ENCODE assay signal across 24 cellular contexts in the genomic region with DNA sequence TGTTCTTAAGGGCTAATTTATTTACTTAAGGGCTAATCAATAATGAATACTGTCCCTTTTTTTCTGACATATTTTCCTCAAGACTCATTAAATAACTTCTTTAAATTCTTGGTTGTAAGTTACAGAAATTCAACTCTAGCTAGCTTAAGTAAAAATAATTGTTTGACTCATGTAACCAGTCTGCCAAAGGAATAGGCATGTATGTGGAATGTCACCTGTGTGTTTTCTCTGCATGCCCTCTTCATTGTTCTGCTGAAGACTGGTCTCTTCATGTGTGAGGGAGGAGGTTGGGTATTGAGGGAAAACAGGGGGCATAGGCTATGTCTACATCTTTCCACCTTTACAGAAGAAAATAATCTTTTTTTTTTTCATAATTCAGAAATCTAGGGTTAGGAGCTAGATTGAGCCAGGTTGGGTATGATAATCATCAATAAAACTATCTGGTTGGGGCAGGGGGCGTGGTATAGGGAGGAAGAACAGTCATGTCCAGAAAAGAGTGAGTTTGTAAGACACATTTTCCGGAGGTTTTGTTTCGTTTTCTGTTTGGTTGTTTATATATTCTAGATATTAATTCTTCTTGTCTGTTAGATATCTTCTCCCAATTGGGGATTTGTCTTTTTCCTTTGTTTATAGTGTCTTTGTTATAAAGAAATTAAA. TPM values are rescaled to one million over a fixed set of nuclear protein-coding genes. Genes with fewer than 3 reads are reported as not detected.
DNase-seq lines count a peak whose midpoint lies in the region; ATAC-seq, FAIRE-seq and TF ChIP-seq lines count a peak whose summit lies in the region.
"Had no signal": no experiment of that assay in that cellular context is flagged by ENCODE, and none has a peak within 500 bp of the region (broad histone marks: within the 10 kb centered on the region; RNA-seq: fewer than 3 reads in every experiment).

No MANE protein-coding gene starts in this region.

- CTCF ChIA-PET in activated CD8-positive, alpha-beta memory T cell treated with anti-CD3 and anti-CD28 coated beads, Interleukin-2, amount 10 ng/mL, durations not matched to agents 7 days and 5 days (lab: Charles Lee): no interaction called here

- H3K27me3 ChIP-seq in CD4-positive, CD25-positive, alpha-beta regulatory T cell (ENCODE audit: control insufficient read depth, insufficient read depth, low read length): no peaks in the 10 kb centered on the region
- H3K27me3 ChIP-seq in lower lobe of right lung (ENCODE audit: low read depth) (no peaks in the 10 kb centered on the region), GM23248 (replicated peaks; ENCODE audit: insufficient read depth) (no peaks in the 10 kb centered on the region)
- H3K27me3 ChIP-seq: gastroesophageal sphincter, hepatocyte, neutrophil, SJCRH30 had no signal

- H3K4me1 ChIP-seq in CD4-positive, CD25-positive, alpha-beta regulatory T cell (ENCODE audit: control insufficient read depth, insufficient read depth, low read length, poor library complexity, severe bottlenecking): peaks cover 3% of the 10 kb centered on the region
- H3K4me1 ChIP-seq in lower lobe of right lung (no peaks in the 10 kb centered on the region), GM23248 (ENCODE audit: insufficient read depth) (0 out of 2 replicates have a peak, but pooled peaks cover 10% of the 10 kb centered on the region)
- H3K4me1 ChIP-seq: Caco-2, gastroesophageal sphincter, SJCRH30 had no signal

- peaks cover 6% of the 10 kb centered on the region; the same call in 1 of the 2 replicates for H3F3A ChIP-seq in GM23248 (ENCODE audit: insufficient read depth)

- intact Hi-C loops in lower lobe of right lung (cut with DNase I): no loop called here

- H3K79me2 ChIP-seq in GM23248 (ENCODE audit: insufficient read depth): no peaks in the 10 kb centered on the region

- H3K9ac ChIP-seq in GM23248: no peak overlapping the region

- ATAC-seq in activated CD8-positive, alpha-beta memory T cell treated with anti-CD3 and anti-CD28 coated beads, Interleukin-2, amount 10 ng/mL, durations not matched to agents 7 days and 5 days: peak; percentile 88
- no peak for ATAC-seq in CD4-positive, CD25-positive, alpha-beta regulatory T cell (ENCODE audit: low read depth in 2 of 2)
- ATAC-seq in lower lobe of right lung (no peak), GM18511 (IDR thresholded peaks at IDR 0.05; ENCODE audit: unreplicated experiment) (no peak)
- ATAC-seq: gastroesophageal sphincter, HCT116, K562, left lobe of liver had no signal

- no peaks in the 10 kb centered on the region for H3K27me3 Mint-ChIP-seq in activated CD8-positive, alpha-beta memory T cell treated with anti-CD3 and anti-CD28 coated beads, Interleukin-2, amount 10 ng/mL, durations not matched to agents 7 days and 5 days
- no peaks in the 10 kb centered on the region for H3K27me3 Mint-ChIP-seq in CD4-positive, CD25-positive, alpha-beta regulatory T cell
- H3K27me3 Mint-ChIP-seq: activated naive CD8-positive, alpha-beta T cell treated with anti-CD3 and anti-CD28 coated beads, Interleukin-2, amount 10 ng/mL, durations not matched to agents 7 days and 5 days; progenitor cell of endocrine pancreas had no signal

- no peaks in the 10 kb centered on the region for H4K20me1 ChIP-seq in GM23248 (ENCODE audit: insufficient read depth)

- peaks cover 46% of the 10 kb centered on the region for H3K36me3 Mint-ChIP-seq in activated CD8-positive, alpha-beta memory T cell treated with anti-CD3 and anti-CD28 coated beads, Interleukin-2, amount 10 ng/mL, durations not matched to agents 7 days and 5 days
- peaks cover 51% of the 10 kb centered on the region for H3K36me3 Mint-ChIP-seq in CD4-positive, CD25-positive, alpha-beta regulatory T cell

- peak; percentile 8 for FAIRE-seq in RCC 7860 (lab: Jason Lieb, UNC)
- FAIRE-seq: K562 had no signal

- H3K36me3 ChIP-seq in CD4-positive, CD25-positive, alpha-beta regulatory T cell (ENCODE audit: control insufficient read depth, insufficient read depth, low read length): peaks cover 20% of the 10 kb centered on the region
- H3K36me3 ChIP-seq in lower lobe of right lung (peaks cover 19% of the 10 kb centered on the region), GM23248 (ENCODE audit: low read depth) (0 out of 2 replicates have a peak, but pooled peaks cover 5% of the 10 kb centered on the region)

- no peak for TF ChIP-seq CTCF in lower lobe of right lung (IDR thresholded peaks at IDR 0.05)

- peak overlapping the region; percentile 62 for H3K27ac Mint-ChIP-seq in activated CD8-positive, alpha-beta memory T cell treated with anti-CD3 and anti-CD28 coated beads, Interleukin-2, amount 10 ng/mL, durations not matched to agents 7 days and 5 days
- H3K27ac Mint-ChIP-seq in CD4-positive, CD25-positive, alpha-beta regulatory T cell: peak overlapping the region in 2 of 3 donors; percentile 71 to 78
- H3K27ac Mint-ChIP-seq: activated naive CD8-positive, alpha-beta T cell treated with anti-CD3 and anti-CD28 coated beads, Interleukin-2, amount 10 ng/mL, durations not matched to agents 7 days and 5 days; progenitor cell of endocrine pancreas had no signal

- in situ Hi-C loops in GM23248 (cut with MboI): no loop called here

- no peak overlapping the region for H3K27ac ChIP-seq in CD4-positive, CD25-positive, alpha-beta regulatory T cell (ENCODE audit: insufficient read depth, low read length, poor library complexity, severe bottlenecking)
- H3K27ac ChIP-seq in lower lobe of right lung: no peak overlapping the region
- no peak overlapping the region for H3K27ac ChIP-seq in GM23248
- H3K27ac ChIP-seq: gastroesophageal sphincter, hepatocyte, neutrophil, SJCRH30 had no signal

- peaks cover 9% of the 10 kb centered on the region for H3K4me1 Mint-ChIP-seq in activated CD8-positive, alpha-beta memory T cell treated with anti-CD3 and anti-CD28 coated beads, Interleukin-2, amount 10 ng/mL, durations not matched to agents 7 days and 5 days
- H3K4me1 Mint-ChIP-seq in CD4-positive, CD25-positive, alpha-beta regulatory T cell: peaks cover 21 to 27% (median 26%) of the 10 kb centered on the region in 4 donors
- H3K4me1 Mint-ChIP-seq: activated naive CD8-positive, alpha-beta T cell treated with anti-CD3 and anti-CD28 coated beads, Interleukin-2, amount 10 ng/mL, durations not matched to agents 7 days and 5 days had no signal

- 94 to 100% methylated on average over 3 of the region's 3 CpGs for WGBS in GM23248 (ENCODE audit: low coverage in 1 of 2, low lambda C conversion rate in 2 of 2, missing lambda C conversion rate in 2 of 2), 2 experiments

- H2AFZ ChIP-seq in GM23248: no peak overlapping the region
- H2AFZ ChIP-seq: hepatocyte had no signal

- H3K9me3 Mint-ChIP-seq in activated CD8-positive, alpha-beta memory T cell treated with anti-CD3 and anti-CD28 coated beads, Interleukin-2, amount 10 ng/mL, durations not matched to agents 7 days and 5 days (ENCODE audit: low read depth): no peaks in the 10 kb centered on the region
- peaks cover 0 to 2% (median 0%) of the 10 kb centered on the region in 7 donors for H3K9me3 Mint-ChIP-seq in CD4-positive, CD25-positive, alpha-beta regulatory T cell

- H3K9me3 ChIP-seq in CD4-positive, CD25-positive, alpha-beta regulatory T cell (ENCODE audit: control insufficient read depth in 2 of 2, low read length in 2 of 2): no peaks in the 10 kb centered on the region
- no peaks in the 10 kb centered on the region for H3K9me3 ChIP-seq in lower lobe of right lung
- no peaks in the 10 kb centered on the region for H3K9me3 ChIP-seq in GM23248 (ENCODE audit: low read depth)
- H3K9me3 ChIP-seq: Caco-2, gastroesophageal sphincter, neutrophil, SJCRH30 had no signal

- H3K9me2 ChIP-seq in GM23248 (ENCODE audit: insufficient read depth): no peaks in the 10 kb centered on the region

- H3K4me2 ChIP-seq in GM23248 (ENCODE audit: unreplicated experiment): no peak overlapping the region
- H3K4me2 ChIP-seq: hepatocyte had no signal

- peak overlapping the region; percentile 49 for H3K4me3 ChIP-seq in CD4-positive, CD25-positive, alpha-beta regulatory T cell (ENCODE audit: low read depth, low read length)
- no peak overlapping the region for H3K4me3 ChIP-seq in lower lobe of right lung
- no peak overlapping the region for H3K4me3 ChIP-seq in GM23248
- H3K4me3 ChIP-seq: gastroesophageal sphincter, hepatocyte, K562, SJCRH30 had no signal

- peak; percentile 63 for DNase-seq in activated CD8-positive, alpha-beta memory T cell treated with anti-CD3 and anti-CD28 coated beads, Interleukin-2, amount 10 ng/mL, durations not matched to agents 7 days and 5 days
- no peak for DNase-seq in activated CD8-positive, alpha-beta memory T cell treated with anti-CD3 and anti-CD28 coated beads, Interleukin-2, amount 50 U/mL, for 48 hours
- DNase-seq in CD4-positive, CD25-positive, alpha-beta regulatory T cell: peak in 2 of 3 donors; percentile 17 to 32
- DNase-seq in RCC 7860 (ENCODE audit: low spot score): no peak
- peak; percentile 35 for DNase-seq in kidney glomerular epithelial cell (lab: John Stamatoyannopoulos, UW)
- DNase-seq in lower lobe of right lung: no peak
- no peak for DNase-seq in GM23248
- DNase-seq: activated CD8-positive, alpha-beta memory T cell treated with anti-CD3 and anti-CD28 coated beads for 24 hours; activated naive CD8-positive, alpha-beta T cell treated with anti-CD3 and anti-CD28 coated beads, Interleukin-2, amount 10 ng/mL, durations not matched to agents 7 days and 5 days; Caco-2; DMS79; GDM1; NCI-H1105 treated with DMSO at 0.1 percent for 48 hours; NCI-H2029; NCI-H2227 treated with DMSO at 0.1 percent for 48 hours; SJCRH30 had no signal

- H3K4me3 Mint-ChIP-seq in activated CD8-positive, alpha-beta memory T cell treated with anti-CD3 and anti-CD28 coated beads, Interleukin-2, amount 10 ng/mL, durations not matched to agents 7 days and 5 days: peak overlapping the region; percentile 26
- peak overlapping the region in 2 of 4 donors; percentile 30 to 55 for H3K4me3 Mint-ChIP-seq in CD4-positive, CD25-positive, alpha-beta regulatory T cell
- H3K4me3 Mint-ChIP-seq: activated naive CD8-positive, alpha-beta T cell treated with anti-CD3 and anti-CD28 coated beads, Interleukin-2, amount 10 ng/mL, durations not matched to agents 7 days and 5 days had no signal

RNA-seq across cellular contexts. Expression of gene EXOC4, which starts 37.9 kb away (rescaled TPM):
- 10 to 100 TPM; 68.6 to 88.3 TPM for total RNA-seq in activated CD8-positive, alpha-beta memory T cell treated with anti-CD3 and anti-CD28 coated beads, Interleukin-2, amount 10 ng/mL, durations not matched to agents 7 days and 5 days
- total RNA-seq in CD4-positive, CD25-positive, alpha-beta regulatory T cell: 118 TPM
- 10 to 100 TPM; 39.1 to 56.0 (median 48.2) TPM for polyA plus RNA-seq in CD4-positive, CD25-positive, alpha-beta regulatory T cell
- total RNA-seq in lower lobe of right lung: 80.2 TPM
- total RNA-seq in GM23248 (2014; rRNA removed; shearing (Covaris generic)): 44.5 and 51.7 TPM in 2 replicates
- 23.4 and 23.9 TPM in 2 replicates for polyA plus RNA-seq in GM23248 (2016; fragmentation: Nextera tagmentation; extraction: Ambion mirVana)

Comparison
In these comparisons a context has a peak if more than half of its experiments do, and no peak if none do; other contexts are left out.
1. DNase-seq: peak in activated CD8-positive, alpha-beta memory T cell treated with anti-CD3 and anti-CD28 coated beads, Interleukin-2, amount 10 ng/mL, durations not matched to agents 7 days and 5 days (single experiment), CD4-positive, CD25-positive, alpha-beta regulatory T cell (2 of 3) and kidney glomerular epithelial cell (single experiment); none in activated CD8-positive, alpha-beta memory T cell treated with anti-CD3 and anti-CD28 coated beads, Interleukin-2, amount 50 U/mL, for 48 hours (single experiment), RCC 7860 (single experiment), lower lobe of right lung (single experiment) and GM23248 (single experiment).